In genomic region chr16:81451753-81452680, GRCh38 we compare ENCODE assay signal across 8 cellular contexts. TPM values are rescaled to one million over a fixed set of nuclear protein-coding genes. Genes with fewer than 3 reads are reported as not detected.
A peak's percentile ranks its signal among the peaks of the same experiment; 100 is the strongest.
DNase-seq lines count a peak whose midpoint lies in the region; ATAC-seq, FAIRE-seq and TF ChIP-seq lines count a peak whose summit lies in the region.

No MANE protein-coding gene starts in this region.

- peak overlapping the region; percentile 39 for H3K27ac Mint-ChIP-seq in mesothelial cell of epicardium

- H3K4me3 Mint-ChIP-seq in mesothelial cell of epicardium, result no peak overlapping the region

- H3K27me3 ChIP-seq in right atrium auricular region, result no peaks in the 10 kb centered on the region
- no peaks in the 10 kb centered on the region for H3K27me3 ChIP-seq in adrenal gland

- no peak for TF ChIP-seq POLR2A in adrenal gland (IDR thresholded peaks at IDR 0.05)
- TF ChIP-seq POLR2A in GM12892 (IDR thresholded peaks at IDR 0.05; ENCODE audit: low read depth, low read length), result no peak

- no peaks in the 10 kb centered on the region for H3K36me3 ChIP-seq in right atrium auricular region
- H3K36me3 ChIP-seq in adrenal gland (replicated peaks in 1 of 2), result no peaks in the 10 kb centered on the region

- 37 to 47% (median 42%) methylated on average over 20 of the region's 20 CpGs for WGBS in adrenal gland, 4 donors

- DNase-seq in Right ventricle myocardium superior (peak; percentile 56), right atrium auricular region (ENCODE audit: low spot score) (no peak), adrenal gland (peak in 6 of 7 donors; percentile 64 to 80 (median 68)), mesothelial cell of epicardium (ENCODE audit: low spot score in 2 of 2, unreplicated experiment in 2 of 2) (no peak), GM12892 (ENCODE audit: insufficient read length) (no peak)

- H3K4me1 Mint-ChIP-seq in mesothelial cell of epicardium, result peaks cover 41% of the 10 kb centered on the region

- intact Hi-C loops in Right ventricle myocardium superior (cut with DNase I) (no loop called here), adrenal gland (cut with DNase I) (no loop called here)

- TF ChIP-seq CTCF in right atrium auricular region (IDR thresholded peaks at IDR 0.05) (no peak), adrenal gland (IDR thresholded peaks at IDR 0.05) (no peak), mesothelial cell of epicardium (IDR thresholded peaks at IDR 0.05; ENCODE audit: unreplicated experiment) (no peak)

- H3K27me3 Mint-ChIP-seq in mesothelial cell of epicardium (ENCODE audit: low read depth), result no peaks in the 10 kb centered on the region

- H3K9me3 Mint-ChIP-seq in mesothelial cell of epicardium, result peaks cover 4% of the 10 kb centered on the region

- H3K4me1 ChIP-seq in right atrium auricular region (peaks cover 0 to 47% of the 10 kb centered on the region in 2 donors), adrenal gland (replicated peaks in 1 of 2) (peaks cover 52 to 71% of the 10 kb centered on the region in 2 donors)

- ATAC-seq in Right ventricle myocardium superior (ENCODE audit: poor library complexity) (peak; percentile 50), GM21360 (IDR thresholded peaks at IDR 0.05; ENCODE audit: unreplicated experiment) (no peak), GM18868 (IDR thresholded peaks at IDR 0.05; ENCODE audit: unreplicated experiment) (no peak), HG02938 (IDR thresholded peaks at IDR 0.05; ENCODE audit: unreplicated experiment) (no peak)

- FAIRE-seq in GM12892 (lab: Jason Lieb, UNC), result no peak

- H3K9me3 ChIP-seq in right atrium auricular region (no peaks in the 10 kb centered on the region), adrenal gland (replicated peaks in 1 of 3) (no peaks in the 10 kb centered on the region)

- H3K4me3 ChIP-seq in right atrium auricular region (no peak overlapping the region), adrenal gland (no peak overlapping the region)

- H3K27ac ChIP-seq in right atrium auricular region, result peak overlapping the region in 1 of 2 donors; percentile 53
- H3K27ac ChIP-seq in adrenal gland, result peak overlapping the region in 4 of 5 donors; percentile 44 to 81 (median 62)

- peaks cover 2% of the 10 kb centered on the region for H3K36me3 Mint-ChIP-seq in mesothelial cell of epicardium

RNA-seq across cellular contexts. Expression of gene CMIP, which starts 7.4 kb away (rescaled TPM):
- total RNA-seq in Right ventricle myocardium superior (11.1 TPM), right atrium auricular region (10 to 100 TPM in 1 of 2 donors, 1 to 10 TPM in 1; 7.7 to 19.2 TPM), adrenal gland (10 to 100 TPM; 34.3 to 87.9 (median 54.9) TPM), mesothelial cell of epicardium (70.0 to 74.9 TPM (median 71.0 TPM) in 3 replicates)
- 10 to 100 TPM; 10.9 to 49.0 (median 17.4) TPM for polyA plus RNA-seq in adrenal gland
- polyA plus RNA-seq in GM12892 (2012; ENCODE audit: missing spikeins), result 10.2 TPM

Comparison
In these comparisons a context has a peak if more than half of its experiments do, and no peak if none do; other contexts are left out.
1. DNase-seq: peak in Right ventricle myocardium superior (single experiment) and adrenal gland (6 of 7); none in right atrium auricular region (single experiment), mesothelial cell of epicardium (0 of 2) and GM12892 (single experiment).